8 cellular contexts compared by ENCODE assay signal in genomic region chr15:101276501-101277037, GRCh38. TPM values are rescaled to one million over a fixed set of nuclear protein-coding genes. Genes with fewer than 3 reads are reported as not detected.
DNase-seq lines count a peak whose midpoint lies in the region; ATAC-seq and TF ChIP-seq lines count a peak whose summit lies in the region.

No MANE protein-coding gene starts in this region.

- ATAC-seq in GM21825 (IDR thresholded peaks at IDR 0.05; ENCODE audit: unreplicated experiment): peak; percentile 26
- no peak for ATAC-seq in GM18519 (IDR thresholded peaks at IDR 0.05; ENCODE audit: low FRiP score, unreplicated experiment)

- H3K4me3 ChIP-seq in astrocyte of the cerebellum (ENCODE audit: low read depth, low read length): peak overlapping the region; percentile 97
- H3K4me3 ChIP-seq in liver (ENCODE audit: low read depth in 1 of 3, low read length in 3 of 3): peak overlapping the region; percentile 80 to 92 (median 86)
- H3K4me3 ChIP-seq in transverse colon: peak overlapping the region; percentile 74 to 87 (median 81)

- in situ Hi-C loops in astrocyte of the cerebellum (cut with HindIII; ENCODE audit: low sequenced_read_pairs) (no loop called here), transverse colon (cut with MboI; ENCODE audit: low pct_ligation_motif_present in 1 of 4, low pct_unique_long_range_greater_than_20kb in 1 of 4, low sequenced_read_pairs in 3 of 4) (no loop called here)

- WGBS in liver: 19% methylated on average over 14 of the region's 14 CpGs
- 0 to 8% methylated on average over 6 to 14 of the region's 14 CpGs for whole genome bisulfite sequencing in transverse colon (ENCODE audit: low coverage in 1 of 2), 2 donors

- DNase-seq in NCI-H1417 (lab: John Stamatoyannopoulos, UW): peak in 2 of 3 experiments; percentile 30 to 61
- DNase-seq in NCI-H1417 treated with DMSO at 0.1 percent for 48 hours (lab: John Stamatoyannopoulos, UW): no peak
- peak; percentile 78 for DNase-seq in NAMALWA (ENCODE audit: low spot score)
- DNase-seq in astrocyte of the cerebellum (ENCODE audit: low read depth): no peak
- no peak for DNase-seq in transverse colon

- no peaks in the 10 kb centered on the region for H3K9me3 ChIP-seq in liver (ENCODE audit: control insufficient read depth in 4 of 4, low read length in 3 of 4)
- no peaks in the 10 kb centered on the region for H3K9me3 ChIP-seq in transverse colon

- TF ChIP-seq CTCF in astrocyte of the cerebellum (IDR thresholded peaks at IDR 0.05; ENCODE audit: low read depth, low read length, missing control alignments) (peak; percentile 52), liver (IDR thresholded peaks at IDR 0.05; ENCODE audit: low read depth, low read length, missing input control) (peak; percentile 24), transverse colon (IDR thresholded peaks at IDR 0.05) (peak; percentile 28 to 58 (median 31))

- H3K27me3 ChIP-seq in liver (ENCODE audit: control insufficient read depth in 4 of 4, insufficient read depth in 4 of 4, low read length in 3 of 4) (no peaks in the 10 kb centered on the region), transverse colon (no peaks in the 10 kb centered on the region)

- peak overlapping the region; percentile 65 to 86 for H3K27ac ChIP-seq in liver (ENCODE audit: low read depth in 1 of 2, low read length in 2 of 2)
- H3K27ac ChIP-seq in transverse colon: peak overlapping the region; percentile 90 to 96 (median 96)

- no peak for TF ChIP-seq EP300 in transverse colon (IDR thresholded peaks at IDR 0.05; ENCODE audit: low read depth)

- intact Hi-C loops in transverse colon (cut with DNase I; ENCODE audit: low total_unique reads): no loop called here

- TF ChIP-seq POLR2A in transverse colon (IDR thresholded peaks at IDR 0.05): no peak

- TF ChIP-seq RAD21 in liver (IDR thresholded peaks at IDR 0.05): no peak

- peaks cover 2 to 28% (median 14%) of the 10 kb centered on the region in 4 donors for H3K4me1 ChIP-seq in liver (ENCODE audit: control insufficient read depth in 4 of 4, insufficient read depth in 4 of 4, low read length in 3 of 4)
- H3K4me1 ChIP-seq in transverse colon: peaks cover 3 to 27% (median 19%) of the 10 kb centered on the region in 4 donors

- H3K36me3 ChIP-seq in liver (ENCODE audit: control insufficient read depth in 4 of 4, insufficient read depth in 3 of 4, low read depth in 1 of 4, low read length in 3 of 4) (peaks cover 10 to 42% (median 38%) of the 10 kb centered on the region in 4 donors), transverse colon (peaks cover 3 to 39% (median 18%) of the 10 kb centered on the region in 4 donors)

- H3K9ac ChIP-seq in liver (ENCODE audit: low read depth in 1 of 2, low read length in 2 of 2): peak overlapping the region; percentile 87 to 89

TF ChIP-seq in liver, 16 proteins besides CTCF, POLR2A, EP300 and RAD21:
- TF ChIP-seq ZBTB33 (IDR thresholded peaks at IDR 0.05) (no peak), FOXA1 (IDR thresholded peaks at IDR 0.05) (no peak), MAX (IDR thresholded peaks at IDR 0.05) (no peak), FOXA2 (IDR thresholded peaks at IDR 0.05) (no peak), NR2F2 (IDR thresholded peaks at IDR 0.05) (no peak), ATF3 (IDR thresholded peaks at IDR 0.05) (no peak), EGR1 (IDR thresholded peaks at IDR 0.05; ENCODE audit: low read depth in 2 of 2) (no peak), HNF4A (conservative IDR thresholded peaks at IDR 0.05) (no peak), TAF1 (conservative IDR thresholded peaks at IDR 0.05) (no peak), HNF4G (IDR thresholded peaks at IDR 0.05) (no peak)

RNA-seq across cellular contexts. Expression of gene SELENOS, which starts 0.7 kb away (rescaled TPM):
- total RNA-seq in liver: 10 to 100 TPM; 25.8 to 66.4 TPM
- 10 to 100 TPM; 65.2 to 71.1 TPM for polyA plus RNA-seq in liver
- total RNA-seq in transverse colon: 100 to 1,000 TPM in 3 of 4 donors, 10 to 100 TPM in 1; 24.9 to 128 (median 120) TPM

RNA-seq across cellular contexts. Expression of gene SNRPA1, which starts 18.5 kb away (rescaled TPM):
- total RNA-seq in liver: 10 to 100 TPM; 12.7 to 15.0 TPM
- polyA plus RNA-seq in liver: 10 to 100 TPM; 21.0 to 31.7 TPM
- 10 to 100 TPM in 3 of 4 donors, 1 to 10 TPM in 1; 7.8 to 54.0 (median 25.8) TPM for total RNA-seq in transverse colon

RNA-seq across cellular contexts. Expression of gene CHSY1, which starts 24.7 kb away (rescaled TPM):
- 10 to 100 TPM in 1 of 2 donors, 1 to 10 TPM in 1; 9.5 to 12.3 TPM for total RNA-seq in liver
- 1 to 10 TPM; 1.4 to 3.7 TPM for polyA plus RNA-seq in liver
- total RNA-seq in transverse colon: 10 to 100 TPM in 2 of 4 donors, 1 to 10 TPM in 2; 4.0 to 33.7 (median 11.8) TPM

Comparison
In these comparisons a context has a peak if more than half of its experiments do, and no peak if none do; other contexts are left out.
1. DNase-seq: peak in NCI-H1417 (2 of 3) and NAMALWA (single experiment); none in NCI-H1417 treated with DMSO at 0.1 percent for 48 hours (single experiment), astrocyte of the cerebellum (single experiment) and transverse colon (single experiment).
2. Peak in every context shown above with its lines, with median percentiles within 50 percentile points of each other: H3K4me3 ChIP-seq and CTCF ChIP-seq.